ENCODE assay signal across 10 cellular contexts in the genomic region with DNA sequence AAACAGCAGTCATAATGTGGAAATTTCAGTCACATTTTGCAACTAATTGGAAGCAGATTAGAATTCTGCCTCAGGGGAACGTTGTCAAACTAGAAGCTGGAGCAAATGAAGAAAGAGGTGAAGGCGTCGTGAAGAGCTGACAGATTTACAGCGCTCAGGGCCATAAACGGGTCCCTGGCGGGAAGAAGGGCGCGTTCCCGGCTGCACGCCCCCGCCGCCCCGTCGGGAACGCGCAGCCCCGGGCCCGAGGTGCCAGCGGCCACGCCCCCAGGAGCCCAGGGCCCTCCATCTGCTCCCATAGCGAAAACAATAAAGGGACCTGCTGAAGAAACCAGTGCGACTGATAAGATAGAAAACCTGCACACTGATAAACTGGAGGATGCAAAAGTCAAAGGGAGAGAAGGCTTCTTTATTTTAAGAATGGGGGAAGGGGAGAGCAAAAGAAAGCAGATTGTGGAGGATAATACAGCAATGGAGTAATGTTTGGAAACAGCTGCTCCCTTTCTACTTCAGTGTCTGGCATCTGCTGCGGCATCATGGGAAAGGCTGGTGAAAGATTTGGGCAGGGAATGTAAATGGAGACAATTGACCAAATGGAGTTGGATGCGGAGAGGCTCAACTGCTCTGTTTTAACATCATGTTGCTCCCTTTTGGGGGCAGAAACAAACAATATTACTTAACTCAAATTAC. TPM values are rescaled to one million over a fixed set of nuclear protein-coding genes. Genes with fewer than 3 reads are reported as not detected.
DNase-seq lines count a peak whose midpoint lies in the region; ATAC-seq and TF ChIP-seq lines count a peak whose summit lies in the region.
"Had no signal": no experiment of that assay in that cellular context is flagged by ENCODE, and none has a peak within 500 bp of the region (broad histone marks: within the 10 kb centered on the region; RNA-seq: fewer than 3 reads in every experiment).

No MANE protein-coding gene starts in this region.

- peak overlapping the region; percentile 68 for H3K27ac Mint-ChIP-seq in endothelial cell (ENCODE audit: unreplicated experiment)
- peak overlapping the region in 3 of 6 donors; percentile 26 to 89 (median 68) for H3K27ac Mint-ChIP-seq in naive B cell

- peak overlapping the region; percentile 33 for H3K4me3 Mint-ChIP-seq in endothelial cell (ENCODE audit: unreplicated experiment)
- H3K4me3 Mint-ChIP-seq in naive B cell, result peak overlapping the region; percentile 50 to 94 (median 78)

- peak; percentile 46 to 60 for ATAC-seq in naive B cell (ENCODE audit: low read depth in 2 of 2)
- ATAC-seq in GM19328 (IDR thresholded peaks at IDR 0.05; ENCODE audit: unreplicated experiment), result no peak
- no peak for ATAC-seq in GM21515 (IDR thresholded peaks at IDR 0.05; ENCODE audit: unreplicated experiment)

- no peaks in the 10 kb centered on the region for H3K36me3 Mint-ChIP-seq in endothelial cell (ENCODE audit: low read depth, unreplicated experiment)
- H3K36me3 Mint-ChIP-seq in naive B cell, result no peaks in the 10 kb centered on the region

- TF ChIP-seq CTCF in endothelial cell (IDR thresholded peaks at IDR 0.05; ENCODE audit: unreplicated experiment), result no peak

- DNase-seq in AG20443 (ENCODE audit: low spot score) (peak; percentile 55), NCI-H2171 treated with DMSO at 0.1 percent for 48 hours (lab: John Stamatoyannopoulos, UW) (peak; percentile 93), endothelial cell (ENCODE audit: low spot score) (peak; percentile 68), naive B cell (no peak), glomerular visceral epithelial cell (ENCODE audit: extremely low spot score) (no peak)
- DNase-seq in activated CD4-positive, alpha-beta T cell treated with anti-CD3 and anti-CD28 coated beads, Interleukin-2, amount 50 U/mL, for 4 hours, result no peak
- DNase-seq: DND-41, spleen had no signal

- no peaks in the 10 kb centered on the region for H3K9me3 Mint-ChIP-seq in endothelial cell (ENCODE audit: unreplicated experiment)
- no peaks in the 10 kb centered on the region for H3K9me3 Mint-ChIP-seq in naive B cell

- peaks cover 2% of the 10 kb centered on the region for H3K27me3 Mint-ChIP-seq in endothelial cell (ENCODE audit: unreplicated experiment)
- peaks cover 0 to 12% (median 0%) of the 10 kb centered on the region in 3 donors for H3K27me3 Mint-ChIP-seq in naive B cell

- peaks cover 74% of the 10 kb centered on the region for H3K4me1 Mint-ChIP-seq in endothelial cell (ENCODE audit: unreplicated experiment)
- H3K4me1 Mint-ChIP-seq in naive B cell, result peaks cover 44 to 85% (median 72%) of the 10 kb centered on the region in 3 donors

RNA-seq across cellular contexts. Expression of gene ZNF608, which starts 11.1 kb away (rescaled TPM):
- 88.0 TPM for total RNA-seq in endothelial cell (ENCODE audit: unreplicated experiment)
- 1 to 10 TPM; 3.7 to 8.7 (median 6.0) TPM for polyA plus RNA-seq in naive B cell (ENCODE audit: low read depth in 6 of 6)

Comparison
In these comparisons a context has a peak if more than half of its experiments do, and no peak if none do; other contexts are left out.
1. DNase-seq: peak in AG20443 (single experiment), NCI-H2171 treated with DMSO at 0.1 percent for 48 hours (single experiment) and endothelial cell (single experiment); none in naive B cell (single experiment), glomerular visceral epithelial cell (single experiment) and activated CD4-positive, alpha-beta T cell treated with anti-CD3 and anti-CD28 coated beads, Interleukin-2, amount 50 U/mL, for 4 hours (0 of 2).
2. ATAC-seq: peak in naive B cell (2 of 2); none in GM19328 (single experiment) and GM21515 (single experiment).